ENCODE assay signal across 8 cellular contexts in genomic region chr2:119679526-119679837, GRCh38. TPM values are rescaled to one million over a fixed set of nuclear protein-coding genes. Genes with fewer than 3 reads are reported as not detected.
A peak's percentile ranks its signal among the peaks of the same experiment; 100 is the strongest.
DNase-seq lines count a peak whose midpoint lies in the region; ATAC-seq and TF ChIP-seq lines count a peak whose summit lies in the region.

No MANE protein-coding gene starts in this region.

- H3K4me1 ChIP-seq in RWPE2 (ENCODE audit: insufficient read depth, poor library complexity, severe bottlenecking) (peaks cover 5% of the 10 kb centered on the region), gastrocnemius medialis (peaks cover 7 to 8% of the 10 kb centered on the region in 2 donors)

- in situ Hi-C loops in gastrocnemius medialis (cut with MboI; ENCODE audit: low sequenced_read_pairs in 4 of 4): no loop called here

- TF ChIP-seq POLR2A in gastrocnemius medialis (IDR thresholded peaks at IDR 0.05): no peak

- no peak for DNase-seq in RWPE2 (ENCODE audit: low spot score)
- no peak for DNase-seq in fibroblast of pulmonary artery (ENCODE audit: low read depth)
- DNase-seq in gastrocnemius medialis: no peak
- no peak for DNase-seq in OCI-M1 (lab: John Stamatoyannopoulos, UW)
- no peak for DNase-seq in HEK293T (ENCODE audit: extremely low spot score)
- no peak for DNase-seq in middle frontal gyrus (ENCODE audit: extremely low spot score, low spot score)

- POLR2A ChIA-PET in HEK293T (lab: Yijun Ruan, JAX): interaction anchor here (0.9 to 1.3 kb wide), 4 partner anchors 12 to 426 kb away, joined by 3 to 11 read pairs (median 4); no protein-coding TSS in a partner anchor

- H3K9me3 ChIP-seq in RWPE2 (ENCODE audit: severe bottlenecking): no peaks in the 10 kb centered on the region
- H3K9me3 ChIP-seq in gastrocnemius medialis: no peaks in the 10 kb centered on the region

- peaks cover 12% of the 10 kb centered on the region for H3K36me3 ChIP-seq in RWPE2 (ENCODE audit: low read depth)
- peaks cover 0 to 8% of the 10 kb centered on the region in 2 donors for H3K36me3 ChIP-seq in gastrocnemius medialis

- TF ChIP-seq CTCF in RWPE2 (IDR thresholded peaks at IDR 0.05; ENCODE audit: poor library complexity, severe bottlenecking): no peak
- no peak for TF ChIP-seq CTCF in fibroblast of pulmonary artery (IDR thresholded peaks at IDR 0.05; ENCODE audit: low read length, missing control alignments)
- no peak for TF ChIP-seq CTCF in gastrocnemius medialis (IDR thresholded peaks at IDR 0.05 in 4 of 5, conservative IDR thresholded peaks at IDR 0.05 in 1 of 5)

- CTCF ChIA-PET in HEK293T (lab: Yijun Ruan, JAX): interaction anchor here (0.6 kb wide), 1 partner anchor 1288 kb away, joined by 3 read pairs; no protein-coding TSS in a partner anchor

- intact Hi-C loops in gastrocnemius medialis (cut with DNase I; ENCODE audit: low total_unique reads): no loop called here

- peak; percentile 1 for ATAC-seq in GM18502 (IDR thresholded peaks at IDR 0.05; ENCODE audit: poor library complexity, unreplicated experiment)
- no peak for ATAC-seq in RWPE2 (ENCODE audit: low read depth)
- no peak for ATAC-seq in gastrocnemius medialis
- ATAC-seq in HG03196 (IDR thresholded peaks at IDR 0.05; ENCODE audit: unreplicated experiment): no peak

- H3K27me3 ChIP-seq in RWPE2 (ENCODE audit: insufficient read depth, poor library complexity, severe bottlenecking) (no peaks in the 10 kb centered on the region), gastrocnemius medialis (no peaks in the 10 kb centered on the region)

- H3K4me3 ChIP-seq in RWPE2 (ENCODE audit: severe bottlenecking): peak overlapping the region; percentile 93
- peak overlapping the region; percentile 88 for H3K4me3 ChIP-seq in fibroblast of pulmonary artery (replicated peaks; ENCODE audit: low read depth, low read length)
- peak overlapping the region; percentile 71 to 98 (median 91) for H3K4me3 ChIP-seq in gastrocnemius medialis

- H3K27ac ChIP-seq in RWPE2 (ENCODE audit: poor library complexity, severe bottlenecking): peak overlapping the region; percentile 22
- peak overlapping the region in 3 of 4 donors; percentile 56 to 80 (median 72) for H3K27ac ChIP-seq in gastrocnemius medialis

TF ChIP-seq in HEK293T, 16 proteins besides CTCF, POLR2A, EP300 and RAD21:
- no peak for TF ChIP-seq L3MBTL2 (conservative IDR thresholded peaks at IDR 0.05)

RNA-seq across cellular contexts. Expression of gene TMEM177, which starts 0.5 kb away (rescaled TPM):
- total RNA-seq in gastrocnemius medialis: 10 to 100 TPM in 1 of 4 donors, 1 to 10 TPM in 3; 5.1 to 13.4 (median 7.6) TPM
